Comparison of ENCODE assay signal across 30 cellular contexts in genomic region chr2:46448111-46448510, GRCh38. TPM values are rescaled to one million over a fixed set of nuclear protein-coding genes. Genes with fewer than 3 reads are reported as not detected.
"Had no signal": no experiment of that assay in that cellular context is flagged by ENCODE, and none has a peak within 500 bp of the region (broad histone marks: within the 10 kb centered on the region; RNA-seq: fewer than 3 reads in every experiment).

No MANE protein-coding gene starts in this region.

- H3K9me3 Mint-ChIP-seq: effector memory CD8-positive, alpha-beta T cell had no signal

- H3K27ac Mint-ChIP-seq: dendritic cell treated with granulocyte-macrophage colony-stimulating factor and Interleukin-4, amounts not matched to agents 40 ng/mL and 50 ng/mL, for 4 days; effector memory CD8-positive, alpha-beta T cell had no signal

- H3K36me3 ChIP-seq: colonic mucosa, esophagus squamous epithelium, gastrocnemius medialis, heart right ventricle, left lung, lower lobe of right lung had no signal

- H3K27me3 ChIP-seq: colonic mucosa, esophagus squamous epithelium, gastrocnemius medialis, heart right ventricle, left lung had no signal

- ATAC-seq: effector memory CD8-positive, alpha-beta T cell; gastrocnemius medialis; heart right ventricle; left cardiac atrium; left lung; left ventricle myocardium superior; lower lobe of right lung had no signal

- H3K4me3 ChIP-seq: colonic mucosa, esophagus squamous epithelium, gastrocnemius medialis, heart right ventricle, left lung, lower lobe of right lung had no signal

- H3K9me3 ChIP-seq: colonic mucosa, gastrocnemius medialis, lower lobe of right lung had no signal

- H3K4me1 ChIP-seq: colonic mucosa, left lung, lower lobe of right lung had no signal

- H3K27ac ChIP-seq: colonic mucosa, esophagus squamous epithelium, gastrocnemius medialis, heart right ventricle, left lung, lower lobe of right lung had no signal

- H3K27me3 Mint-ChIP-seq: dendritic cell treated with granulocyte-macrophage colony-stimulating factor and Interleukin-4, amounts not matched to agents 40 ng/mL and 50 ng/mL, for 4 days had no signal

- H3K4me3 Mint-ChIP-seq: dendritic cell treated with granulocyte-macrophage colony-stimulating factor and Interleukin-4, amounts not matched to agents 40 ng/mL and 50 ng/mL, for 4 days; effector memory CD8-positive, alpha-beta T cell had no signal

- DNase-seq: colonic mucosa; cortex of kidney; effector CD8-positive, alpha-beta T cell; effector memory CD8-positive, alpha-beta T cell; esophagus squamous epithelium; foreskin melanocyte; gastrocnemius medialis; glutamatergic neuron; head of caudate nucleus; heart right ventricle; hippocampal formation; left cardiac atrium; left lung; left ventricle myocardium superior; lower lobe of right lung; mesendoderm; midbrain had no signal

RNA-seq across cellular contexts. Expression of gene TMEM247, which starts 31.3 kb away (rescaled TPM):
- total RNA-seq: chondrocyte, colonic mucosa, dermis microvascular lymphatic vessel endothelial cell, endothelial cell of umbilical vein, epithelial cell of proximal tubule, esophagus squamous epithelium, gastrocnemius medialis, glomerular endothelial cell, heart right ventricle, kidney epithelial cell, left cardiac atrium, left lung, left ventricle myocardium superior, lower leg skin, lower lobe of right lung, lung microvascular endothelial cell, mononuclear cell, mucosa of gallbladder had no signal
- polyA plus RNA-seq: endothelial cell of umbilical vein, esophagus, heart right ventricle, keratinocyte had no signal
